In genomic region chr14:87351007-87351406, GRCh38 we compare ENCODE assay signal across 27 cellular contexts.
DNase-seq lines count a peak whose midpoint lies in the region; ATAC-seq and TF ChIP-seq lines count a peak whose summit lies in the region.
"Had no signal": no experiment of that assay in that cellular context is flagged by ENCODE, and none has a peak within 500 bp of the region (broad histone marks: within the 10 kb centered on the region; RNA-seq: fewer than 3 reads in every experiment).

No MANE protein-coding gene starts in this region.

- H3K27me3 Mint-ChIP-seq in endodermal cell (ENCODE audit: insufficient read depth), result no peaks in the 10 kb centered on the region
- H3K27me3 Mint-ChIP-seq: CD8-positive, alpha-beta memory T cell had no signal

- no peak overlapping the region for H3K4me3 Mint-ChIP-seq in endodermal cell
- H3K4me3 Mint-ChIP-seq: CD14-positive monocyte; CD8-positive, alpha-beta memory T cell had no signal

- in situ Hi-C loops in T47D (cut with HindIII; ENCODE audit: low pct_unique_long_range_greater_than_20kb, low sequenced_read_pairs) (no loop called here), mammary epithelial cell (cut with MboI; ENCODE audit: low sequenced_read_pairs in 2 of 2) (no loop called here)

- H3K36me3 Mint-ChIP-seq in endodermal cell (ENCODE audit: low read depth), result peaks cover 16% of the 10 kb centered on the region
- H3K36me3 Mint-ChIP-seq: CD14-positive monocyte; CD8-positive, alpha-beta memory T cell had no signal

- TF ChIP-seq CTCF in mammary epithelial cell (conservative IDR thresholded peaks at IDR 0.05 in 1 of 2, IDR thresholded peaks at IDR 0.05 in 1 of 2; ENCODE audit: extremely low read depth in 1 of 2, insufficient read depth in 1 of 2, low read depth in 1 of 2, low read length in 2 of 2), result no peak
- no peak for TF ChIP-seq CTCF in endodermal cell (conservative IDR thresholded peaks at IDR 0.05)

- WGBS in mammary epithelial cell (ENCODE audit: low coverage, missing lambda C conversion rate), result 86% methylated on average over 3 of the region's 7 CpGs
- WGBS in endodermal cell (ENCODE audit: insufficient coverage in 1 of 2, insufficient read length in 1 of 2), 2 experiments, result 93 to 100% methylated on average over 1 to 7 of the region's 7 CpGs

- no peak for ATAC-seq in GM18873 (IDR thresholded peaks at IDR 0.05; ENCODE audit: low FRiP score, unreplicated experiment)
- ATAC-seq: HCT116 had no signal

- H2AFZ ChIP-seq in mammary epithelial cell (ENCODE audit: low read depth, low read length), result no peak overlapping the region

- dilution Hi-C loops in mammary epithelial cell (cut with HindIII; ENCODE audit: low sequenced_read_pairs), result no loop called here

- no TSS peak for BruUV-seq in mammary epithelial cell (replicated peaks; lab: Mats Ljungman, UMichigan)

- H3K27ac ChIP-seq in mammary epithelial cell (ENCODE audit: insufficient read depth, low read depth, low read length), result no peak overlapping the region
- H3K27ac ChIP-seq in endodermal cell (ENCODE audit: low read depth, low read length), result no peak overlapping the region

- H3K79me2 ChIP-seq in mammary epithelial cell (ENCODE audit: insufficient read depth, low read length), result no peaks in the 10 kb centered on the region

- H3K36me3 ChIP-seq in mammary epithelial cell (ENCODE audit: insufficient read depth, low read length) (no peaks in the 10 kb centered on the region), endodermal cell (ENCODE audit: control insufficient read depth, insufficient read depth, low read length) (no peaks in the 10 kb centered on the region)
- H3K36me3 ChIP-seq: BE2C had no signal

- H3K9me3 ChIP-seq in mammary epithelial cell (replicated peaks; ENCODE audit: insufficient read depth, low read length) (no peaks in the 10 kb centered on the region), endodermal cell (ENCODE audit: control insufficient read depth, low read length) (peaks cover 23% of the 10 kb centered on the region)
- H3K9me3 ChIP-seq: BE2C had no signal

- H3K9ac ChIP-seq in mammary epithelial cell (ENCODE audit: insufficient read depth, low read length), result no peak overlapping the region
- no peak overlapping the region for H3K9ac ChIP-seq in endodermal cell (ENCODE audit: extremely low read depth, low read length, poor library complexity, severe bottlenecking)

- no peaks in the 10 kb centered on the region for H3K4me1 ChIP-seq in mammary epithelial cell (ENCODE audit: insufficient read depth, low read length)
- no peaks in the 10 kb centered on the region for H3K4me1 ChIP-seq in endodermal cell (ENCODE audit: control insufficient read depth, insufficient read depth, low read length)
- H3K4me1 ChIP-seq: BE2C had no signal

- DNase-seq in T47D (ENCODE audit: low read depth in 1 of 2, low spot score in 1 of 2), result peak; percentile 9 to 85
- DNase-seq in mammary epithelial cell, result no peak
- peak; percentile 62 for DNase-seq in endodermal cell
- peak; percentile 23 for DNase-seq in iPS-NIHi7 (ENCODE audit: extremely low spot score)
- no peak for DNase-seq in HCEC 1CT
- DNase-seq in GOT3 (lab: John Stamatoyannopoulos, UW), result no peak
- no peak for DNase-seq in head of caudate nucleus
- DNase-seq: 8988T; ACHN; BE2C; Calu3; CD8-positive, alpha-beta memory T cell; DMS79 treated with DMSO at 0.1 percent for 48 hours; KBM-7; MM.1S; NCI-H1048; NCI-H1417; NCI-H1694 treated with DMSO at 0.1 percent for 48 hours; NCI-H2081; NCI-H2227 treated with DMSO at 0.1 percent for 48 hours; NCI-H510A; NCI-H69; RPMI8226; SHP77 had no signal

- intact Hi-C loops in mammary epithelial cell (cut with micrococcal nuclease) (no loop called here), head of caudate nucleus (cut with DNase I) (no loop called here)

- H3K27ac Mint-ChIP-seq in endodermal cell, result no peak overlapping the region
- H3K27ac Mint-ChIP-seq: CD14-positive monocyte; CD8-positive, alpha-beta memory T cell had no signal

- H3K4me3 ChIP-seq in mammary epithelial cell (replicated peaks in 1 of 3; ENCODE audit: insufficient read depth in 1 of 3, low read depth in 2 of 3, low read length in 3 of 3) (no peak overlapping the region), endodermal cell (ENCODE audit: low read length) (no peak overlapping the region)

- no peaks in the 10 kb centered on the region for H4K20me1 ChIP-seq in mammary epithelial cell (ENCODE audit: insufficient read depth, low read length)

- H3K27me3 ChIP-seq in mammary epithelial cell (ENCODE audit: insufficient read depth, low read length) (no peaks in the 10 kb centered on the region), endodermal cell (ENCODE audit: control insufficient read depth, insufficient read depth, low read length, poor library complexity, severe bottlenecking) (no peaks in the 10 kb centered on the region)
- H3K27me3 ChIP-seq: BE2C had no signal

- peaks cover 21% of the 10 kb centered on the region for H3K9me3 Mint-ChIP-seq in endodermal cell

- CTCF ChIA-PET in mammary epithelial cell (lab: Charles Lee; ENCODE audit: low non-redundant PET), result interaction anchor here (0.7 kb wide), 1 partner anchor 119 kb away, joined by 5 read pairs; no protein-coding TSS in a partner anchor

- H3K4me2 ChIP-seq in mammary epithelial cell (ENCODE audit: insufficient read depth, low read depth, low read length), result no peak overlapping the region

- no peaks in the 10 kb centered on the region for H3K4me1 Mint-ChIP-seq in endodermal cell
- H3K4me1 Mint-ChIP-seq: CD14-positive monocyte; CD8-positive, alpha-beta memory T cell had no signal

Comparison
In these comparisons a context has a peak if more than half of its experiments do, and no peak if none do; other contexts are left out.
1. DNase-seq: peak in T47D (2 of 2), endodermal cell (single experiment) and iPS-NIHi7 (single experiment); none in mammary epithelial cell (single experiment), HCEC 1CT (single experiment), GOT3 (single experiment) and head of caudate nucleus (0 of 42).